ENCODE assay signal across 10 cellular contexts in the genomic region with DNA sequence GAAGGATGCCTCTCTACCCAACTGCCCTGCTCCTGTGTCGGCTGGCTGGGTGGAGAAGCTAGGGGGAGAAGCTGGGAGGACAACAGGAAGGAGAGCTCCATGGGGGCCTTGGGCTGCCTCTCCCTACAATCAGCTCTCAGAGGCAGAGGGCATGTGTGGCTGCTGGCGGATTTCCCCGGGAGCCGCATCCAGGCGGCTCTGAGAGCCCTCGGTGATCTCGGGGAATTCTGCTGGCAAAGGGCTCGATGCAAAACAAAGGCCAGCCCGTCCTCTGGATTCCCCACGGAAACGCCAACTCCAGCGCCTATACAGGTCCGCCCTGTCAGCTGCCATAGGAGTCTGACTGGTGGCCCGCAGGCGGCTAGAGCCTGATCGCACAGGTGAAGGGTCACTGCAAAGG. TPM values are rescaled to one million over a fixed set of nuclear protein-coding genes. Genes with fewer than 3 reads are reported as not detected.
A peak's percentile ranks its signal among the peaks of the same experiment; 100 is the strongest.
DNase-seq lines count a peak whose midpoint lies in the region; ATAC-seq, FAIRE-seq and TF ChIP-seq lines count a peak whose summit lies in the region.
"Had no signal": no experiment of that assay in that cellular context is flagged by ENCODE, and none has a peak within 500 bp of the region (broad histone marks: within the 10 kb centered on the region; RNA-seq: fewer than 3 reads in every experiment).

No MANE protein-coding gene starts in this region.

- H3K79me1 ChIP-seq in neuronal stem cell (ENCODE audit: low read depth, low read length) = no peaks in the 10 kb centered on the region

- peak overlapping the region; percentile 25 for H4K91ac ChIP-seq in neuronal stem cell (ENCODE audit: low read depth, low read length, poor library complexity)

- 54 to 75% methylated on average over 16 of the region's 16 CpGs for WGBS in esophagus, 2 donors
- no CpG with 5 or more reads among the region's 16 CpGs for WGBS in neuronal stem cell (ENCODE audit: extremely low coverage in 2 of 2, insufficient read length in 2 of 2, insufficient replicate concordance in 1 of 2), 2 donors

- H2AFZ ChIP-seq in ACC112 (ENCODE audit: low read length, unreplicated experiment) (no peak overlapping the region), PC-3 (ENCODE audit: low read length) (no peak overlapping the region), neuronal stem cell (ENCODE audit: low read length) (no peak overlapping the region)

- peaks cover 54% of the 10 kb centered on the region for H3K4me1 ChIP-seq in ACC112 (ENCODE audit: control insufficient read depth, insufficient read depth, low read length, unreplicated experiment)
- peaks cover 49% of the 10 kb centered on the region for H3K4me1 ChIP-seq in PC-3 (ENCODE audit: insufficient read depth, low read length)
- peaks cover 5 to 31% of the 10 kb centered on the region in 2 donors for H3K4me1 ChIP-seq in esophagus (ENCODE audit: control insufficient read depth in 2 of 2, insufficient read depth in 2 of 2, low read length in 1 of 2)
- H3K4me1 ChIP-seq in neuronal stem cell (ENCODE audit: control insufficient read depth in 2 of 2, insufficient read depth in 1 of 2, low read depth in 1 of 2, low read length in 2 of 2) = peaks cover 26 to 29% of the 10 kb centered on the region in 2 donors

- H3K27me3 ChIP-seq in ACC112 (ENCODE audit: insufficient read depth, low read length) (no peaks in the 10 kb centered on the region), PC-3 (ENCODE audit: low read length) (no peaks in the 10 kb centered on the region), esophagus (ENCODE audit: control insufficient read depth in 1 of 2, insufficient read depth in 2 of 2, low read length in 2 of 2) (no peaks in the 10 kb centered on the region), neuronal stem cell (ENCODE audit: control insufficient read depth in 3 of 3, insufficient read depth in 3 of 3, low read depth in 1 of 3, low read length in 3 of 3) (no peaks in the 10 kb centered on the region)

- ATAC-seq in PC-3 = no peak

- H3K4me2 ChIP-seq in PC-3 (ENCODE audit: low read length) = 0 out of 2 replicates have a peak overlapping the region, but pooled peaks have one; percentile 11
- H3K4me2 ChIP-seq in neuronal stem cell (ENCODE audit: insufficient read depth, low read length, poor library complexity, severe bottlenecking) = no peak overlapping the region

- no peaks in the 10 kb centered on the region for H3K9me2 ChIP-seq in PC-3 (replicated peaks; ENCODE audit: low read length)

- H2BK12ac ChIP-seq in neuronal stem cell (ENCODE audit: low read length) = no peak overlapping the region

- peak overlapping the region; percentile 3 for H2BK120ac ChIP-seq in neuronal stem cell (ENCODE audit: low read depth, low read length)

- H3K4me3 ChIP-seq in ACC112 (ENCODE audit: low read depth, low read length) (no peak overlapping the region), PC-3 (ENCODE audit: low read length) (no peak overlapping the region), esophagus (ENCODE audit: low read depth in 1 of 2, low read length in 2 of 2) (no peak overlapping the region), neuronal stem cell (ENCODE audit: low read length in 2 of 2) (no peak overlapping the region)

- peak overlapping the region; percentile 5 for H2BK5ac ChIP-seq in neuronal stem cell (ENCODE audit: low read length)

- H3K9me3 ChIP-seq in PC-3 (ENCODE audit: low read length) (no peaks in the 10 kb centered on the region), esophagus (ENCODE audit: control insufficient read depth in 2 of 2, insufficient read depth in 1 of 2, low read depth in 1 of 2, low read length in 1 of 2) (no peaks in the 10 kb centered on the region), neuronal stem cell (replicated peaks in 1 of 2; ENCODE audit: control insufficient read depth in 2 of 2, insufficient read depth in 1 of 2, low read depth in 1 of 2, low read length in 2 of 2) (peaks cover 0 to 1% of the 10 kb centered on the region in 2 donors)

- H2BK15ac ChIP-seq in neuronal stem cell (ENCODE audit: low read length) = no peak overlapping the region

- peak overlapping the region; percentile 93 for H2AK5ac ChIP-seq in neuronal stem cell (ENCODE audit: low read depth, low read length)

- H3F3A ChIP-seq in PC-3 (ENCODE audit: low read length, unreplicated experiment) = no peaks in the 10 kb centered on the region

- peak overlapping the region; percentile 58 for H3K14ac ChIP-seq in neuronal stem cell (ENCODE audit: low read length)

- no peak overlapping the region for H3K23ac ChIP-seq in neuronal stem cell (ENCODE audit: low read depth, low read length, poor library complexity)

- no peak for DNase-seq in PC-3
- no peak for DNase-seq in neuronal stem cell (ENCODE audit: low spot score)
- no peak for DNase-seq in HK-2 (ENCODE audit: unreplicated experiment)
- no peak for DNase-seq in RCC 7860 (ENCODE audit: low spot score)
- no peak for DNase-seq in stimulated activated CD4-positive, alpha-beta T cell treated with anti-CD3 and anti-CD28 coated beads, Interleukin-4, amount 100 ng/mL, for 1 hour
- no peak for DNase-seq in NCI-H2029 (lab: John Stamatoyannopoulos, UW)
- DNase-seq: NCI-H69 had no signal

- H4K20me1 ChIP-seq in PC-3 (ENCODE audit: low read length) = no peaks in the 10 kb centered on the region

- CTCF ChIA-PET in PC-3 (lab: Charles Lee) = interaction anchor here (2.3 kb wide), 1 partner anchor 50 kb away, joined by 11 read pairs; no protein-coding TSS in a partner anchor

- peak overlapping the region; percentile 46 for H3K18ac ChIP-seq in neuronal stem cell (ENCODE audit: low read length)

- H3K4ac ChIP-seq in neuronal stem cell (ENCODE audit: low read length) = no peak overlapping the region

- H3K9ac ChIP-seq in PC-3 (ENCODE audit: low read length) = peak overlapping the region; percentile 67
- peak overlapping the region; percentile 27 for H3K9ac ChIP-seq in neuronal stem cell (ENCODE audit: low read depth, low read length, poor library complexity)

- H3K27ac ChIP-seq in ACC112 (ENCODE audit: low read depth, low read length) (peak overlapping the region; percentile 99), PC-3 (ENCODE audit: low read length) (peak overlapping the region; percentile 92), esophagus (ENCODE audit: low read depth in 2 of 2, low read length in 1 of 2) (peak overlapping the region; percentile 85 to 89), neuronal stem cell (replicated peaks; ENCODE audit: low read length) (no peak overlapping the region)
- H3K27ac ChIP-seq: C4-2B had no signal

- H3K36me3 ChIP-seq in ACC112 (ENCODE audit: insufficient read depth, low read length) (0 out of 2 replicates have a peak, but pooled peaks cover 4% of the 10 kb centered on the region), PC-3 (ENCODE audit: low read depth, low read length) (peaks cover 25% of the 10 kb centered on the region), esophagus (ENCODE audit: control insufficient read depth in 2 of 2, insufficient read depth in 2 of 2, low read length in 1 of 2) (peaks cover 15 to 58% of the 10 kb centered on the region in 2 donors), neuronal stem cell (replicated peaks in 1 of 2; ENCODE audit: control insufficient read depth in 2 of 2, insufficient read depth in 2 of 2, low read length in 2 of 2) (peaks cover 39 to 76% of the 10 kb centered on the region in 2 donors)

- POLR2A ChIA-PET in PC-3 (lab: Charles Lee; ENCODE audit: unreplicated experiment) = no interaction called here

- no peak for FAIRE-seq in RCC 7860 (lab: Jason Lieb, UNC)

- H4K8ac ChIP-seq in neuronal stem cell (ENCODE audit: low read depth, low read length) = no peak overlapping the region

- BruUV-seq in PC-3 (replicated peaks; lab: Mats Ljungman, UMichigan) = no TSS peak

- no peaks in the 10 kb centered on the region for H3K79me2 ChIP-seq in ACC112 (ENCODE audit: control insufficient read depth, insufficient read depth, low read length, unreplicated experiment)
- no peaks in the 10 kb centered on the region for H3K79me2 ChIP-seq in PC-3 (ENCODE audit: low read length)

- TF ChIP-seq CTCF in PC-3 (conservative IDR thresholded peaks at IDR 0.05; ENCODE audit: low read depth, low read length) = no peak

- intact Hi-C loops in PC-3 (cut with micrococcal nuclease) = loop anchor here (1.0 kb wide), 1 partner anchor 43 kb away; no protein-coding TSS in a partner anchor

RNA-seq across cellular contexts. Expression of a gene that starts 26.4 kb away (rescaled TPM):
- 89.1 and 104 TPM in 2 replicates for total RNA-seq in PC-3 (2014; rRNA removed)
- polyA plus RNA-seq in esophagus = 1 to 10 TPM; 6.1 to 9.3 TPM
- polyA plus RNA-seq in neuronal stem cell (2013, experiment 1 of 2) = 26.4 TPM
- 25.2 TPM for polyA plus RNA-seq in neuronal stem cell (2013, experiment 2 of 2)

RNA-seq across cellular contexts. Expression of a gene that starts 35.9 kb away (rescaled TPM):
- 14.4 and 15.9 TPM in 2 replicates for total RNA-seq in PC-3 (2014; rRNA removed)
- polyA plus RNA-seq in esophagus = 10 to 100 TPM; 33.9 to 34.5 TPM
- 49.4 TPM for polyA plus RNA-seq in neuronal stem cell (2013, experiment 1 of 2)
- 50.2 TPM for polyA plus RNA-seq in neuronal stem cell (2013, experiment 2 of 2)

RNA-seq across cellular contexts. Expression of a gene that starts 43.7 kb away (rescaled TPM):
- 11.3 and 16.4 TPM in 2 replicates for total RNA-seq in PC-3 (2014; rRNA removed)
- polyA plus RNA-seq in esophagus = 10 to 100 TPM in 1 of 2 donors, 1 to 10 TPM in 1; 3.9 to 15.6 TPM
- polyA plus RNA-seq in neuronal stem cell (2013, experiment 1 of 2) = 3.3 TPM
- 3.3 TPM for polyA plus RNA-seq in neuronal stem cell (2013, experiment 2 of 2)

RNA-seq across cellular contexts. Expression of a gene that starts 47.9 kb away (rescaled TPM):
- total RNA-seq in PC-3 (2014; rRNA removed) = 19.2 and 35.2 TPM in 2 replicates
- 10 to 100 TPM; 16.8 to 30.7 TPM for polyA plus RNA-seq in esophagus
- 46.9 TPM for polyA plus RNA-seq in neuronal stem cell (2013, experiment 1 of 2)
- polyA plus RNA-seq in neuronal stem cell (2013, experiment 2 of 2) = 46.5 TPM
